16 cellular contexts compared by ENCODE assay signal in genomic region chr22:39276461-39277134, GRCh38.
"Had no signal": no experiment of that assay in that cellular context is flagged by ENCODE, and none has a peak within 500 bp of the region (broad histone marks: within the 10 kb centered on the region; RNA-seq: fewer than 3 reads in every experiment).

No MANE protein-coding gene starts in this region.

- H3K4me1 ChIP-seq: transverse colon had no signal

- H3K9me3 ChIP-seq: esophagus muscularis mucosa, neutrophil, transverse colon had no signal

- H3K4me1 Mint-ChIP-seq: activated CD4-positive, alpha-beta T cell treated with anti-CD3 and anti-CD28 coated beads, Interleukin-2, amount 10 ng/mL, durations not matched to agents 7 days and 5 days had no signal

- H3K27ac ChIP-seq: esophagus muscularis mucosa, neutrophil had no signal

- H3K36me3 Mint-ChIP-seq: activated naive CD4-positive, alpha-beta T cell treated with anti-CD3 and anti-CD28 coated beads, Interleukin-2, amount 50 U/mL, for 72 hours; natural killer cell had no signal

- H3K4me3 ChIP-seq: esophagus muscularis mucosa, transverse colon had no signal

- H3K27ac Mint-ChIP-seq: activated CD4-positive, alpha-beta T cell treated with anti-CD3 and anti-CD28 coated beads, Interleukin-2, amount 10 ng/mL, durations not matched to agents 7 days and 5 days; activated T-cell treated with anti-CD3 and anti-CD28 coated beads, Interleukin-2, amount 50 U/mL, for 72 hours; natural killer cell; stimulated activated naive B cell treated with anti-CD40 and anti-IgM and Interleukin-4, amounts not matched to agents 10 μg/mL and 1 μg/mL and 100 μg/mL, for 72 hours had no signal

- FAIRE-seq: colon, endometrium had no signal

- DNase-seq: activated CD4-positive, alpha-beta T cell treated with anti-CD3 and anti-CD28 coated beads, Interleukin-2, amount 10 ng/mL, durations not matched to agents 7 days and 5 days; activated CD8-positive, alpha-beta memory T cell treated with anti-CD3 and anti-CD28 coated beads, Interleukin-2, amount 50 U/mL, for 48 hours; activated gamma-delta T cell; activated T-cell treated with anti-CD3 and anti-CD28 coated beads, Interleukin-2, amount 50 U/mL, for 72 hours; glutamatergic neuron; mesendoderm; natural killer cell; stimulated activated CD4-positive, alpha-beta T cell treated with anti-CD3 and anti-CD28 coated beads, Interleukin-2, amount 100 ng/mL, for 48 hours; stimulated activated naive B cell treated with anti-CD40 and anti-IgM and Interleukin-4, amounts not matched to agents 10 μg/mL and 1 μg/mL and 100 μg/mL, for 72 hours; substantia nigra; transverse colon had no signal

- H3K4me3 Mint-ChIP-seq: activated CD4-positive, alpha-beta T cell treated with anti-CD3 and anti-CD28 coated beads, Interleukin-2, amount 10 ng/mL, durations not matched to agents 7 days and 5 days; activated T-cell treated with anti-CD3 and anti-CD28 coated beads, Interleukin-2, amount 50 U/mL, for 72 hours; natural killer cell; stimulated activated naive B cell treated with anti-CD40 and anti-IgM and Interleukin-4, amounts not matched to agents 10 μg/mL and 1 μg/mL and 100 μg/mL, for 72 hours had no signal

- H3K9me3 Mint-ChIP-seq: activated CD4-positive, alpha-beta T cell treated with anti-CD3 and anti-CD28 coated beads, Interleukin-2, amount 10 ng/mL, durations not matched to agents 7 days and 5 days; activated naive CD4-positive, alpha-beta T cell treated with anti-CD3 and anti-CD28 coated beads, Interleukin-2, amount 50 U/mL, for 72 hours; natural killer cell had no signal

- H3K36me3 ChIP-seq: esophagus muscularis mucosa, neutrophil, transverse colon had no signal

- ATAC-seq: activated naive CD4-positive, alpha-beta T cell treated with anti-CD3 and anti-CD28 coated beads, Interleukin-2, amount 50 U/mL, for 72 hours; activated T-cell treated with anti-CD3 and anti-CD28 coated beads, Interleukin-2, amount 50 U/mL, for 72 hours; natural killer cell had no signal
